ENCODE assay signal across 18 cellular contexts in the genomic region with DNA sequence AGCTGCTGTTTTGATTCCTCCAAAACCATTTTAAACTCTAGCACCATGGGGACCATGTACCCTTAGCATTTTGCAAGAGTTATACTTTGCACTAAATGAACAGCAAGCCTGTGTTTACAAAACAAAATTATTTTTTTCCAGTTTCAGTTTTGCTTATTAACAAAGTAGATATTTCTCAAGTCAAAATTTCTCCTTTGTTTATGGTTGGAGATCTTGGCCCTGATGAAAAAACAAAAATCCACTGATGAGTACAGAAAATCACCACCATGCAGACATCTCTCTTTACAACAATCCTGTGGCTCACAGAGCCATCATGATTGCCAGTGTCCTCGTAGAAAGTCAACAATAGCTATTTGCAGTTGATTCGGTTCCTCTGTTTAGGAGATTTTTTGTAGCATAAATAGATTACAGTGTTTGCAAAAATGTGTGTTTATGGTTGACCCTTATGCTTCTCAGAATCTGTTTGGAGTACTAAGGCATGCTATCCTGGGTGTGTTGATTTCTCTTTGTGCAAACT.
A peak's percentile ranks its signal among the peaks of the same experiment; 100 is the strongest.
DNase-seq lines count a peak whose midpoint lies in the region; ATAC-seq, FAIRE-seq and TF ChIP-seq lines count a peak whose summit lies in the region.
"Had no signal": no experiment of that assay in that cellular context is flagged by ENCODE, and none has a peak within 500 bp of the region (broad histone marks: within the 10 kb centered on the region; RNA-seq: fewer than 3 reads in every experiment).

No MANE protein-coding gene starts in this region.

- FAIRE-seq in GM12892 (lab: Jason Lieb, UNC): no peak
- FAIRE-seq: bronchial epithelial cell had no signal

- H3K27me3 ChIP-seq in right lobe of liver (no peaks in the 10 kb centered on the region), suprapubic skin (no peaks in the 10 kb centered on the region)

- TF ChIP-seq CTCF in right lobe of liver (IDR thresholded peaks at IDR 0.05): no peak
- TF ChIP-seq CTCF in suprapubic skin (IDR thresholded peaks at IDR 0.05): no peak

- 9% methylated on average over 2 of the region's 2 CpGs for WGBS in right lobe of liver (ENCODE audit: insufficient coverage, low coverage, low lambda C conversion rate, missing lambda C conversion rate)
- 51% methylated on average over 2 of the region's 2 CpGs for WGBS in suprapubic skin

- TF ChIP-seq POLR2A in right lobe of liver (IDR thresholded peaks at IDR 0.05) (no peak), suprapubic skin (IDR thresholded peaks at IDR 0.05) (no peak), GM12892 (IDR thresholded peaks at IDR 0.05; ENCODE audit: low read depth, low read length) (no peak)

- TF ChIP-seq EP300 in suprapubic skin (IDR thresholded peaks at IDR 0.05): no peak

- H3K36me3 ChIP-seq in SK-N-MC (ENCODE audit: insufficient read depth, low read length) (no peaks in the 10 kb centered on the region; the same call in 1 of the 2 replicates), right lobe of liver (no peaks in the 10 kb centered on the region), suprapubic skin (no peaks in the 10 kb centered on the region)

- H3K9me3 ChIP-seq in SK-N-MC (ENCODE audit: low read depth, low read length) (peaks cover 4% of the 10 kb centered on the region; the same call in 1 of the 2 replicates), right lobe of liver (no peaks in the 10 kb centered on the region), suprapubic skin (no peaks in the 10 kb centered on the region)

- H3K9ac ChIP-seq in SK-N-MC (ENCODE audit: insufficient read length): no peak overlapping the region

- peak; percentile 43 to 61 (median 52) for ATAC-seq in right lobe of liver
- ATAC-seq: GM23338, left colon, Panc1 had no signal

- peak overlapping the region; percentile 42; the same call in 1 of the 2 replicates for H3K4me3 ChIP-seq in SK-N-MC
- H3K4me3 ChIP-seq in right lobe of liver: no peak overlapping the region
- no peak overlapping the region for H3K4me3 ChIP-seq in suprapubic skin
- H3K4me3 ChIP-seq: GM23338 had no signal

- H3K4me1 ChIP-seq in right lobe of liver (peaks cover 0 to 25% (median 3%) of the 10 kb centered on the region in 4 donors), suprapubic skin (peaks cover 20% of the 10 kb centered on the region)

- no peak for DNase-seq in SK-N-MC (ENCODE audit: low read depth, low spot score)
- DNase-seq in right lobe of liver: no peak
- no peak for DNase-seq in suprapubic skin (ENCODE audit: low spot score in 2 of 2)
- DNase-seq in EL: no peak
- DNase-seq in DMS79 treated with DMSO at 0.1 percent for 48 hours (lab: John Stamatoyannopoulos, UW): no peak
- DNase-seq in GM12892 (ENCODE audit: insufficient read length): no peak
- DNase-seq: C1 segment of cervical spinal cord; DMS79; head of caudate nucleus; left colon; NCI-H1694 treated with DMSO at 0.1 percent for 48 hours; NCI-H510A treated with DMSO at 0.1 percent for 48 hours; retina; stimulated activated CD4-positive, alpha-beta T cell treated with anti-CD3 and anti-CD28 coated beads, Interleukin-2, amount 100 ng/mL, for 48 hours had no signal

- H3K27ac ChIP-seq in SK-N-MC (peak overlapping the region; percentile 96), cingulate gyrus (ENCODE audit: low read depth, low read length) (peak overlapping the region; percentile 29), right lobe of liver (peak overlapping the region in 1 of 3 donors; percentile 31), suprapubic skin (peak overlapping the region; percentile 47)

- intact Hi-C loops in right lobe of liver (cut with DNase I): no loop called here
